ENCODE assay signal across 1 cellular context in genomic region chr10:109883859-109884771, GRCh38.
TF ChIP-seq lines count a peak whose summit lies in the region.

No MANE protein-coding gene starts in this region.

TF ChIP-seq in SK-N-SH, 30 proteins besides CTCF, POLR2A, EP300 and RAD21 (continued from another document):
- TF ChIP-seq POLR2AphosphoS5 (IDR thresholded peaks at IDR 0.05; ENCODE audit: low read depth, low read length) (no peak), MAX (IDR thresholded peaks at IDR 0.05; ENCODE audit: low read depth) (no peak), SMC3 (IDR thresholded peaks at IDR 0.05; ENCODE audit: low read depth, low read length) (peak; percentile 97), USF1 (IDR thresholded peaks at IDR 0.05; ENCODE audit: borderline replicate concordance, low read depth) (no peak), CHD2 (IDR thresholded peaks at IDR 0.05; ENCODE audit: low read length, partially characterized antibody) (peak; percentile 27), IRF3 (IDR thresholded peaks at IDR 0.05; ENCODE audit: low read depth, low read length) (no peak), RCOR1 (IDR thresholded peaks at IDR 0.05; ENCODE audit: low read length) (peak; percentile 65), YY1 (IDR thresholded peaks at IDR 0.05; ENCODE audit: low read depth) (no peak), TAF1 (IDR thresholded peaks at IDR 0.05; ENCODE audit: borderline replicate concordance, low read depth, low read length) (no peak), MEF2A (IDR thresholded peaks at IDR 0.05; ENCODE audit: borderline replicate concordance, low read depth) (no peak)
